In genomic region chr11:60185512-60185827, GRCh38 we compare ENCODE assay signal across 14 cellular contexts. TPM values are rescaled to one million over a fixed set of nuclear protein-coding genes. Genes with fewer than 3 reads are reported as not detected.
DNase-seq lines count a peak whose midpoint lies in the region; ATAC-seq, FAIRE-seq and TF ChIP-seq lines count a peak whose summit lies in the region.
"Not testable (repeated sequence)": the region's sequence is repeated elsewhere in the genome, so short reads cannot be mapped to it uniquely, and the experiment has no call there.
"Had no signal": no experiment of that assay in that cellular context is flagged by ENCODE, and none has a peak within 500 bp of the region (broad histone marks: within the 10 kb centered on the region; RNA-seq: fewer than 3 reads in every experiment).

No MANE protein-coding gene starts in this region.

- not testable (repeated sequence) for FAIRE-seq in K562 (lab: Jason Lieb, UNC)

- not testable (repeated sequence) for H4K12ac ChIP-seq in trophoblast cell (ENCODE audit: low read depth, low read length)

- in situ Hi-C loops in K562 (cut with MboI); transverse colon (cut with MboI; ENCODE audit: low pct_ligation_motif_present in 1 of 4, low pct_unique_long_range_greater_than_20kb in 1 of 4, low sequenced_read_pairs in 3 of 4): not testable (repeated sequence)

- not testable (repeated sequence) for H3K4ac ChIP-seq in trophoblast cell (ENCODE audit: low read depth, low read length)

- H3K9me3 ChIP-seq in Caco-2; PC-9 (ENCODE audit: insufficient read depth, low read depth); K562 (replicated peaks; ENCODE audit: control insufficient read depth, insufficient read depth, low read depth, low read length); left ventricle myocardium inferior (replicated peaks); trophoblast cell (ENCODE audit: insufficient read depth, low read depth, low read length); transverse colon: not testable (repeated sequence)

- TF ChIP-seq POLR2A in K562 (conservative IDR thresholded peaks at IDR 0.05); transverse colon (IDR thresholded peaks at IDR 0.05): not testable (repeated sequence)

- H3K23ac ChIP-seq in trophoblast cell (ENCODE audit: low read length), result not testable (repeated sequence)

- peak; percentile 75 for TF ChIP-seq EP300 in K562 (IDR thresholded peaks at IDR 0.05; ENCODE audit: low read length)
- TF ChIP-seq EP300 in transverse colon (IDR thresholded peaks at IDR 0.05; ENCODE audit: low read depth), result not testable (repeated sequence)

- H3K4me3 ChIP-seq in Caco-2 (ENCODE audit: low read depth, low read length); HL-60 (replicated peaks; ENCODE audit: insufficient read depth, low read length); PC-9; K562; left ventricle myocardium inferior; trophoblast cell (ENCODE audit: low read depth, low read length); transverse colon: not testable (repeated sequence)

- not testable (repeated sequence) for H3K36me3 Mint-ChIP-seq in Caco-2 (ENCODE audit: insufficient read depth, unreplicated experiment)

- not testable (repeated sequence) for H3K79me1 ChIP-seq in trophoblast cell (ENCODE audit: low read length)

- TF ChIP-seq RAD21 in K562 (CRISPR knock-in tag; conservative IDR thresholded peaks at IDR 0.05 in 1 of 2, IDR thresholded peaks at IDR 0.05 in 1 of 2), result not testable (repeated sequence)

- H3K9me2 ChIP-seq in PC-9 (ENCODE audit: insufficient read depth), result not testable (repeated sequence)

- H3K36me3 ChIP-seq in Caco-2 (ENCODE audit: control insufficient read depth, insufficient read depth, low read length); PC-9 (ENCODE audit: low read depth); K562 (ENCODE audit: control insufficient read depth, insufficient read depth, low read length); left ventricle myocardium inferior; trophoblast cell (ENCODE audit: control insufficient read depth in 1 of 2, insufficient read depth in 2 of 2, low read length in 2 of 2); transverse colon: not testable (repeated sequence)

- H3K4me1 Mint-ChIP-seq in Caco-2 (ENCODE audit: low read depth, unreplicated experiment), result not testable (repeated sequence)

- POLR2A ChIA-PET in Caco-2 (lab: Charles Lee); PC-9 (lab: Charles Lee; ENCODE audit: unreplicated experiment): not testable (repeated sequence)
- POLR2A ChIA-PET in K562 (lab: Yijun Ruan, JAX), result interaction anchor here (0.9 kb wide), 1 partner anchor 9 kb away, joined by 4 read pairs; no protein-coding TSS in a partner anchor

- not testable (repeated sequence) for H2BK12ac ChIP-seq in trophoblast cell (ENCODE audit: low read length)

- not testable (repeated sequence) for H4K91ac ChIP-seq in trophoblast cell (ENCODE audit: low read depth, low read length)

- H2AK5ac ChIP-seq in trophoblast cell (ENCODE audit: low read length), result not testable (repeated sequence)

- 0% methylated on average over 2 of the region's 2 CpGs for WGBS in K562 (ENCODE audit: insufficient coverage, low coverage, missing lambda C conversion rate)
- no CpG with 5 or more reads among the region's 2 CpGs for WGBS in trophoblast cell (ENCODE audit: extremely low coverage, insufficient coverage, insufficient read length)
- WGBS in transverse colon (ENCODE audit: low coverage in 1 of 2), 2 donors, result 55% methylated on average over 2 of the region's 2 CpGs; no CpG with 5 or more reads in 1 of the 2 donors

- peak overlapping the region; percentile 13; the same call in 1 of the 2 replicates for H2AFZ ChIP-seq in PC-9
- not testable (repeated sequence) for H2AFZ ChIP-seq in K562 (ENCODE audit: low read depth, low read length); trophoblast cell (ENCODE audit: insufficient read depth, low read length, poor library complexity)

- not testable (repeated sequence) for H2BK120ac ChIP-seq in trophoblast cell (ENCODE audit: insufficient read depth, low read length, poor library complexity)

- peak overlapping the region; percentile 18 for H3K4me3 Mint-ChIP-seq in Caco-2 (ENCODE audit: unreplicated experiment)

- H3K9me3 Mint-ChIP-seq in Caco-2 (ENCODE audit: unreplicated experiment), result peaks cover 18% of the 10 kb centered on the region

- not testable (repeated sequence) for TF ChIP-seq CTCF in Caco-2 (IDR thresholded peaks at IDR 0.05; ENCODE audit: insufficient read depth in 1 of 2, low read depth in 1 of 2, low read length in 1 of 2, severe bottlenecking in 1 of 2, unreplicated experiment in 1 of 2); HL-60 (IDR thresholded peaks at IDR 0.05; ENCODE audit: insufficient read depth, low read length); PC-9 (conservative IDR thresholded peaks at IDR 0.05); K562 (IDR thresholded peaks at IDR 0.05 in 2 of 3, conservative IDR thresholded peaks at IDR 0.05 in 1 of 3; ENCODE audit: insufficient read depth in 2 of 3, low read depth in 1 of 3, low read length in 3 of 3); left ventricle myocardium inferior (IDR thresholded peaks at IDR 0.05; ENCODE audit: borderline replicate concordance); transverse colon (IDR thresholded peaks at IDR 0.05)

- intact Hi-C loops in Caco-2 (cut with micrococcal nuclease; ENCODE audit: unreplicated experiment); PC-9 (cut with micrococcal nuclease; ENCODE audit: unreplicated experiment); K562 (cut with micrococcal nuclease); left ventricle myocardium inferior (cut with micrococcal nuclease); transverse colon (cut with DNase I; ENCODE audit: low total_unique reads): not testable (repeated sequence)

- H3K79me2 ChIP-seq in PC-9 (ENCODE audit: low read depth); K562 (ENCODE audit: control insufficient read depth, insufficient read depth, low read length); trophoblast cell (ENCODE audit: control insufficient read depth, insufficient read depth, low read length, poor library complexity): not testable (repeated sequence)

- not testable (repeated sequence) for H3K27me3 ChIP-seq in Caco-2 (replicated peaks; ENCODE audit: control insufficient read depth, insufficient read depth, low read length); HL-60 (ENCODE audit: insufficient read depth, poor library complexity, severe bottlenecking); PC-9 (ENCODE audit: insufficient read depth, low read depth); K562 (ENCODE audit: control insufficient read depth in 2 of 2, insufficient read depth in 2 of 2, low read length in 2 of 2); left ventricle myocardium inferior (ENCODE audit: low read depth); trophoblast cell (ENCODE audit: insufficient read depth, low read length); transverse colon

- H3K14ac ChIP-seq in trophoblast cell (ENCODE audit: low read length), result not testable (repeated sequence)

- H3K4me2 ChIP-seq in PC-9; trophoblast cell (ENCODE audit: low read length): not testable (repeated sequence)
- peak overlapping the region; percentile 49; the same call in 1 of the 2 replicates for H3K4me2 ChIP-seq in K562 (ENCODE audit: insufficient read depth, low read length)

- not testable (repeated sequence) for H3K27me3 Mint-ChIP-seq in Caco-2 (ENCODE audit: insufficient read depth, unreplicated experiment)

- H3K9me1 ChIP-seq in K562 (ENCODE audit: control insufficient read depth, insufficient read depth, low read length), result not testable (repeated sequence)

- ATAC-seq in K562, result peak; percentile 72

- peak in 1 of 2 experiments; percentile 21 for DNase-seq in Caco-2
- not testable (repeated sequence) for DNase-seq in HL-60 (ENCODE audit: low read depth in 1 of 2, low spot score in 1 of 2); PC-9; left ventricle myocardium inferior; transverse colon
- peak in 1 of 4 experiments; percentile 62 for DNase-seq in K562 (ENCODE audit: extremely low read depth in 1 of 4, low spot score in 3 of 4)
- DNase-seq in trophoblast cell, result peak in 1 of 2 donors; percentile 24

- CTCF ChIA-PET in Caco-2 (lab: Charles Lee); PC-9 (lab: Charles Lee); K562 (lab: Yijun Ruan, JAX; ENCODE audit: low intra/inter-chr PET ratio): not testable (repeated sequence)

- H4K20me1 ChIP-seq in PC-9 (ENCODE audit: insufficient read depth); K562 (replicated peaks; ENCODE audit: control insufficient read depth, insufficient read depth, low read length): not testable (repeated sequence)

- BruUV-seq in Caco-2 (replicated peaks; lab: Mats Ljungman, UMichigan); PC-9 (replicated peaks; lab: Mats Ljungman, UMichigan); K562 (replicated peaks; lab: Mats Ljungman, UMichigan): not testable (repeated sequence)

- not testable (repeated sequence) for H3F3A ChIP-seq in PC-9 (ENCODE audit: insufficient read depth, low read depth)

- not testable (repeated sequence) for H4K8ac ChIP-seq in trophoblast cell (ENCODE audit: low read depth, low read length)

- peaks cover 15% of the 10 kb centered on the region for H3K4me1 ChIP-seq in Caco-2
- H3K4me1 ChIP-seq in PC-9 (replicated peaks; ENCODE audit: insufficient read depth); left ventricle myocardium inferior; trophoblast cell (ENCODE audit: control insufficient read depth in 1 of 2, insufficient read depth in 2 of 2, low read length in 2 of 2); transverse colon: not testable (repeated sequence)
- H3K4me1 ChIP-seq in K562 (replicated peaks in 1 of 2; ENCODE audit: control insufficient read depth in 2 of 2, insufficient read depth in 2 of 2, low read length in 2 of 2), result peaks cover 3 to 23% of the 10 kb centered on the region in 2 experiments; a peak in 2 of 5 replicates

- H3K9ac ChIP-seq in K562 (ENCODE audit: insufficient read depth in 1 of 2, low read depth in 2 of 2, low read length in 2 of 2), result peak overlapping the region in 1 of 2 experiments; percentile 28; a peak in 1 of 4 replicates
- H3K9ac ChIP-seq in trophoblast cell (ENCODE audit: low read length), result not testable (repeated sequence)

- H3K27ac Mint-ChIP-seq in Caco-2 (ENCODE audit: unreplicated experiment), result peak overlapping the region; percentile 30

- H3K18ac ChIP-seq in trophoblast cell (ENCODE audit: low read length), result not testable (repeated sequence)

- 0 out of 2 replicates have a peak overlapping the region, but pooled peaks have one; percentile 2 for H3K27ac ChIP-seq in HL-60 (replicated peaks)
- not testable (repeated sequence) for H3K27ac ChIP-seq in PC-9
- H3K27ac ChIP-seq in K562 (ENCODE audit: extremely low read depth, low read depth, low read length), result peak overlapping the region; percentile 63; the same call in 2 of the 3 replicates
- H3K27ac ChIP-seq in left ventricle myocardium inferior (replicated peaks), result peak overlapping the region; percentile 30
- peak overlapping the region; percentile 8 for H3K27ac ChIP-seq in trophoblast cell (ENCODE audit: low read depth, low read length)
- H3K27ac ChIP-seq in transverse colon, result peak overlapping the region in 3 of 4 donors; percentile 2 to 52 (median 17)

- not testable (repeated sequence) for H2BK5ac ChIP-seq in trophoblast cell (ENCODE audit: low read depth, low read length, poor library complexity)

RNA-seq across cellular contexts. Expression of gene MS4A6A, which starts 2.6 kb away (rescaled TPM):
- total RNA-seq in Caco-2 (2022) (not detected in 2 replicates), PC-9 (2021) (not detected in 2 replicates), K562 (2014; rRNA removed) (1.7 and 2.0 TPM in 2 replicates), K562 (2014; rRNA removed; fragmentation: Illumina TruSeq; extraction: Trizol) (3.3 and 3.4 TPM in 2 replicates), K562 (2015; rRNA removed; fragmentation: Illumina TruSeq; extraction: Trizol) (9.1 and 9.5 TPM in 2 replicates), K562 (2021) (1.7 and 3.4 TPM in 2 replicates), left ventricle myocardium inferior (42.1 TPM), transverse colon (10 to 100 TPM in 2 of 4 donors, 1 to 10 TPM in 1, under 1 TPM in 1; 0.75 to 54.3 (median 27.4) TPM)
- total RNA-seq in K562 (2011; cell fraction: chromatin; rRNA removed; ENCODE audit: low replicate concordance), result 0.35 TPM in 1 of 2 replicates, not detected in the other
- 0.33 and 0.53 TPM in 2 replicates for total RNA-seq in K562 (2011; cell fraction: nucleolus; rRNA removed)
- total RNA-seq in K562 (2011; cell fraction: nucleoplasm; rRNA removed), result not detected in 2 replicates
- polyA plus RNA-seq in K562 (2011; rRNA removed) (0.57 and 25.1 TPM in 2 replicates), K562 (2014; fragmentation: Illumina TruSeq; extraction: Trizol) (4.3 and 5.6 TPM in 2 replicates), K562 (2014; fragmentation: Nextera tagmentation; extraction: Ambion mirVana) (1 to 10 TPM; 5.5 to 5.8 TPM), K562 (2014; rRNA removed) (4.2 and 4.7 TPM in 2 replicates)
- polyA plus RNA-seq in K562 (2011; cell fraction: cytosol; rRNA removed), result 0.06 and 11.1 TPM in 2 replicates
- 0.13 and 26.4 TPM in 2 replicates for polyA plus RNA-seq in K562 (2011; cell fraction: nucleus; rRNA removed)
- 1.9 and 7.6 TPM in 2 replicates for polyA plus RNA-seq in K562 (2012)
- polyA minus RNA-seq in K562 (2011; rRNA and poly(A)+ RNA removed), result 12.9 TPM in 1 of 2 replicates, not detected in the other
- 5.4 TPM in 1 of 2 replicates, not detected in the other for polyA minus RNA-seq in K562 (2011; cell fraction: cytosol; rRNA and poly(A)+ RNA removed)
- 16.8 TPM in 1 of 2 replicates, not detected in the other for polyA minus RNA-seq in K562 (2011; cell fraction: nucleus; rRNA and poly(A)+ RNA removed)
- polyA plus RNA-seq in trophoblast cell (2013), result 0.05 and 0.26 TPM in 2 replicates
- total RNA-seq: G401, H9, HepG2 had no signal
- polyA plus RNA-seq: A549, AG04450, BJ, HepG2 had no signal

RNA-seq across cellular contexts. Expression of gene MS4A4E, which starts 57.5 kb away (rescaled TPM):
- not detected in 2 replicates for total RNA-seq in Caco-2 (2022)
- not detected in 2 replicates for total RNA-seq in PC-9 (2021)
- total RNA-seq in K562 (2011; cell fraction: chromatin; rRNA removed; ENCODE audit: low replicate concordance), result not detected in 2 replicates
- not detected in 2 replicates for total RNA-seq in K562 (2011; cell fraction: nucleolus; rRNA removed)
- total RNA-seq in K562 (2011; cell fraction: nucleoplasm; rRNA removed), result not detected in 2 replicates
- 0.24 and 0.36 TPM in 2 replicates for total RNA-seq in K562 (2014; rRNA removed)
- 0.32 TPM in 1 of 2 replicates, not detected in the other for total RNA-seq in K562 (2014; rRNA removed; fragmentation: Illumina TruSeq; extraction: Trizol)
- total RNA-seq in K562 (2015; rRNA removed; fragmentation: Illumina TruSeq; extraction: Trizol), result 0.65 and 0.87 TPM in 2 replicates
- total RNA-seq in K562 (2021), result 0.33 TPM in 1 of 2 replicates, not detected in the other
- 0.27 TPM in 1 of 2 replicates, not detected in the other for polyA plus RNA-seq in K562 (2011; rRNA removed)
- not detected in 2 replicates for polyA plus RNA-seq in K562 (2011; cell fraction: cytosol; rRNA removed)
- polyA plus RNA-seq in K562 (2011; cell fraction: nucleus; rRNA removed), result 0.16 and 1.2 TPM in 2 replicates
- polyA plus RNA-seq in K562 (2012), result 0.61 and 1.3 TPM in 2 replicates
- 0.14 and 0.36 TPM in 2 replicates for polyA plus RNA-seq in K562 (2014; fragmentation: Illumina TruSeq; extraction: Trizol)
- polyA plus RNA-seq in K562 (2014; fragmentation: Nextera tagmentation; extraction: Ambion mirVana), result under 1 TPM; 0.11 to 0.22 TPM
- 0.27 and 0.81 TPM in 2 replicates for polyA plus RNA-seq in K562 (2014; rRNA removed)
- polyA minus RNA-seq in K562 (2011; rRNA and poly(A)+ RNA removed), result 0.84 TPM in 1 of 2 replicates, not detected in the other
- not detected in 2 replicates for polyA minus RNA-seq in K562 (2011; cell fraction: cytosol; rRNA and poly(A)+ RNA removed)
- 2.4 TPM in 1 of 2 replicates, not detected in the other for polyA minus RNA-seq in K562 (2011; cell fraction: nucleus; rRNA and poly(A)+ RNA removed)
- total RNA-seq in left ventricle myocardium inferior, result 0.93 TPM
- not detected in 2 replicates for polyA plus RNA-seq in trophoblast cell (2013)
- 10 to 100 TPM in 1 of 4 donors, 1 to 10 TPM in 2, under 1 TPM in 1; 0.96 to 50.1 (median 8.0) TPM for total RNA-seq in transverse colon
- total RNA-seq: CD4-positive, alpha-beta T cell; G401; HepG2 had no signal
- polyA plus RNA-seq: A549, AG04450, BJ, HepG2 had no signal
